In genomic region chr10:126581648-126582046, GRCh38 we compare ENCODE assay signal across 21 cellular contexts.
"Had no signal": no experiment of that assay in that cellular context is flagged by ENCODE, and none has a peak within 500 bp of the region (broad histone marks: within the 10 kb centered on the region; RNA-seq: fewer than 3 reads in every experiment).

No MANE protein-coding gene starts in this region.

- H3K27ac Mint-ChIP-seq: stimulated activated naive B cell treated with anti-CD40 and anti-IgM and Interleukin-4, amounts not matched to agents 10 μg/mL and 1 μg/mL and 100 μg/mL, for 72 hours; stimulated activated naive CD8-positive, alpha-beta T cell treated with anti-CD3 and anti-CD28 coated beads, Interleukin-15, Interleukin-2, amounts not matched to agents 100 ng/mL and 50 ng/mL, for 24 hours had no signal

- H3K4me1 Mint-ChIP-seq: stimulated activated naive B cell treated with anti-CD40 and anti-IgM and Interleukin-4, amounts not matched to agents 10 μg/mL and 1 μg/mL and 100 μg/mL, for 72 hours had no signal

- H3K9me3 ChIP-seq: gastrocnemius medialis, lower lobe of right lung, ovary, psoas muscle, spleen, suprapubic skin, transverse colon, upper lobe of right lung had no signal

- H3K27me3 Mint-ChIP-seq: stimulated activated naive CD8-positive, alpha-beta T cell treated with anti-CD3 and anti-CD28 coated beads, Interleukin-15, Interleukin-2, amounts not matched to agents 100 ng/mL and 50 ng/mL, for 24 hours had no signal

- H3K27me3 ChIP-seq: gastrocnemius medialis, ovary, transverse colon, upper lobe of right lung had no signal

- H3K27ac ChIP-seq: gastrocnemius medialis, lower lobe of right lung, ovary, psoas muscle, skin epidermis, spleen, suprapubic skin, transverse colon, upper lobe of right lung had no signal

- H3K4me1 ChIP-seq: gastrocnemius medialis, lower lobe of right lung, psoas muscle, spleen, suprapubic skin, transverse colon, upper lobe of right lung had no signal

- H3K36me3 ChIP-seq: gastrocnemius medialis, lower lobe of right lung, ovary, spleen, suprapubic skin, transverse colon, upper lobe of right lung had no signal

- DNase-seq: cerebellar nuclear complex; cortex of kidney; dorsolateral prefrontal cortex; effector CD4-positive, alpha-beta T cell; foreskin fibroblast; gastrocnemius medialis; left ventricle myocardium superior; lower lobe of right lung; occipital lobe; ovary; posterior cingulate gyrus; psoas muscle; right cardiac atrium; spleen; stimulated activated naive B cell treated with anti-CD40 and anti-IgM and Interleukin-4, amounts not matched to agents 10 μg/mL and 1 μg/mL and 100 μg/mL, for 72 hours; transverse colon; upper lobe of right lung had no signal

- ATAC-seq: gastrocnemius medialis; left ventricle myocardium superior; lower lobe of right lung; psoas muscle; right cardiac atrium; stimulated activated naive B cell treated with anti-CD40 and anti-IgM and Interleukin-4, amounts not matched to agents 10 μg/mL and 1 μg/mL and 100 μg/mL, for 72 hours; upper lobe of right lung had no signal

- H3K36me3 Mint-ChIP-seq: stimulated activated naive B cell treated with anti-CD40 and anti-IgM and Interleukin-4, amounts not matched to agents 10 μg/mL and 1 μg/mL and 100 μg/mL, for 72 hours had no signal

- H3K4me3 Mint-ChIP-seq: nephron; stimulated activated naive B cell treated with anti-CD40 and anti-IgM and Interleukin-4, amounts not matched to agents 10 μg/mL and 1 μg/mL and 100 μg/mL, for 72 hours; stimulated activated naive CD8-positive, alpha-beta T cell treated with anti-CD3 and anti-CD28 coated beads, Interleukin-15, Interleukin-2, amounts not matched to agents 100 ng/mL and 50 ng/mL, for 24 hours had no signal

- H3K9me3 Mint-ChIP-seq: stimulated activated naive B cell treated with anti-CD40 and anti-IgM and Interleukin-4, amounts not matched to agents 10 μg/mL and 1 μg/mL and 100 μg/mL, for 72 hours had no signal

- H3K4me3 ChIP-seq: dorsolateral prefrontal cortex, gastrocnemius medialis, lower lobe of right lung, ovary, psoas muscle, skin epidermis, spleen, suprapubic skin, transverse colon, upper lobe of right lung had no signal
